Comparison of ENCODE assay signal across 11 cellular contexts in the genomic region with DNA sequence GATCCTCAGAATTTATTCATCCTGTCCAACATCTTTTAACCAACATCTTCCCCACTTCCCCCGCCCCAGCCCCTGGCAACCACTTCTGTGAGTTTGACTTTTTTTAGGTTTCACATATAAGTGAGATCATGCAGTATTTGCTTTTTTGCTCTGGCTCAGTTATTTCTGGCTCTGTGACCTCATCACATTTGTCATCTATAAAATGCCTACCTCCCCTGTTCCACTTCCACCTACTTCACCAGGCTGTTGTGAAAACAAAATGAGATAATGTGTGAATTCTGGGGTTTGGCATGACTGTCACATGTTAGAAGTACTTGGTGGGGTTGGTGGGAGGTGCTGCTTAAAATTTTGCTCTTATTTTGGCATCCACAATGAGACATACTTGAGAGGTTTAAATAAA. TPM values are rescaled to one million over a fixed set of nuclear protein-coding genes. Genes with fewer than 3 reads are reported as not detected.
A peak's percentile ranks its signal among the peaks of the same experiment; 100 is the strongest.
DNase-seq lines count a peak whose midpoint lies in the region; ATAC-seq, FAIRE-seq and TF ChIP-seq lines count a peak whose summit lies in the region.
"Had no signal": no experiment of that assay in that cellular context is flagged by ENCODE, and none has a peak within 500 bp of the region (broad histone marks: within the 10 kb centered on the region; RNA-seq: fewer than 3 reads in every experiment).

No MANE protein-coding gene starts in this region.

- H3K27me3 ChIP-seq in HepG2 (ENCODE audit: control insufficient read depth in 1 of 2, insufficient read depth in 2 of 2, low read length in 2 of 2), result no peaks in the 10 kb centered on the region
- 0 out of 2 replicates have a peak, but pooled peaks cover 2% of the 10 kb centered on the region for H3K27me3 ChIP-seq in HAP-1 (ENCODE audit: low read depth)

- POLR2A ChIA-PET in HepG2 (lab: Yijun Ruan, JAX), result no interaction called here

- ATAC-seq in GM19395 (IDR thresholded peaks at IDR 0.05; ENCODE audit: unreplicated experiment) (peak; percentile 26), HepG2 (no peak), HG02642 (IDR thresholded peaks at IDR 0.05; ENCODE audit: poor library complexity, unreplicated experiment) (no peak)

- no peak overlapping the region for H3K9ac ChIP-seq in HepG2 (ENCODE audit: insufficient read depth, low read depth, low read length)

- CTCF ChIA-PET in HepG2 (lab: Yijun Ruan, JAX; ENCODE audit: low intra/inter-chr PET ratio, low total read pairs), result no interaction called here

- no peak for FAIRE-seq in HepG2 (lab: Jason Lieb, UNC)

- H2AFZ ChIP-seq in HepG2 (ENCODE audit: low read length), result no peak overlapping the region

- no peak for TF ChIP-seq POLR2A in HepG2 (IDR thresholded peaks at IDR 0.05; ENCODE audit: insufficient read depth in 1 of 2, low read depth in 2 of 2, low read length in 2 of 2)

- intact Hi-C loops in HepG2 (cut with micrococcal nuclease; ENCODE audit: unreplicated experiment), result no loop called here

- no peak for TF ChIP-seq RAD21 in HepG2 (CRISPR knock-in tag; IDR thresholded peaks at IDR 0.05)

- in situ Hi-C loops in HepG2 (cut with HindIII; ENCODE audit: extremely low pct_ligation_motif_present, low pct_unique_long_range_greater_than_20kb) (no loop called here), HAP-1 (cut with MboI; ENCODE audit: low sequenced_read_pairs) (no loop called here)

- H3K4me1 ChIP-seq in HepG2 (ENCODE audit: insufficient read depth, low read length) (peaks cover 11% of the 10 kb centered on the region; the same call in 1 of the 2 replicates), HAP-1 (no peaks in the 10 kb centered on the region)

- WGBS in HepG2 (ENCODE audit: low lambda C conversion rate), result 94% methylated on average over 1 of the region's 1 CpG

- TF ChIP-seq CTCF in fibroblast of mammary gland (conservative IDR thresholded peaks at IDR 0.05; ENCODE audit: control insufficient read depth, insufficient read depth, low read depth, low read length), result no peak
- no peak for TF ChIP-seq CTCF in HepG2 (CRISPR knock-in tag; IDR thresholded peaks at IDR 0.05)

- H4K20me1 ChIP-seq in HepG2 (ENCODE audit: insufficient read depth, low read length), result no peaks in the 10 kb centered on the region

- no peaks in the 10 kb centered on the region for H3K79me2 ChIP-seq in HepG2 (ENCODE audit: insufficient read depth, low read length)

- no peak overlapping the region for H3K27ac ChIP-seq in HepG2 (ENCODE audit: extremely low read length, insufficient read depth, low read length)

- H3K9me3 ChIP-seq in HepG2 (ENCODE audit: low read length), result no peaks in the 10 kb centered on the region
- H3K9me3 ChIP-seq in HAP-1, result no peaks in the 10 kb centered on the region

- no peak overlapping the region for H3K4me2 ChIP-seq in HepG2 (ENCODE audit: low read depth, low read length)

- H3K4me3 ChIP-seq in fibroblast of mammary gland (ENCODE audit: control insufficient read depth, low read depth, low read length) (no peak overlapping the region), HepG2 (replicated peaks in 1 of 3; ENCODE audit: insufficient read depth in 1 of 3, low read depth in 2 of 3, low read length in 3 of 3) (no peak overlapping the region), HAP-1 (no peak overlapping the region)

- peak; percentile 40 for DNase-seq in EH (ENCODE audit: low read depth)
- peak; percentile 49 for DNase-seq in LHCN-M2 (ENCODE audit: low read depth)
- peak; percentile 28 for DNase-seq in fibroblast of mammary gland (ENCODE audit: low read depth)
- no peak for DNase-seq in HPDE6-E6E7 (ENCODE audit: extremely low spot score)
- DNase-seq in HepG2 (ENCODE audit: low spot score), result no peak
- DNase-seq in HAP-1 (ENCODE audit: low spot score in 2 of 2), result no peak
- DNase-seq: GF-D8, NCI-H187, T1000 had no signal

- no TSS peak for BruUV-seq in HepG2 (replicated peaks; lab: Mats Ljungman, UMichigan)

- H3K36me3 ChIP-seq in HepG2 (replicated peaks in 1 of 2; ENCODE audit: control insufficient read depth in 1 of 2, insufficient read depth in 2 of 2, low read length in 2 of 2), result no peaks in the 10 kb centered on the region
- no peaks in the 10 kb centered on the region for H3K36me3 ChIP-seq in HAP-1 (replicated peaks)

- TF ChIP-seq EP300 in HepG2 (IDR thresholded peaks at IDR 0.05; ENCODE audit: low read depth in 2 of 2, low read length in 2 of 2) (no peak), HepG2 (CRISPR knock-in tag; IDR thresholded peaks at IDR 0.05; ENCODE audit: borderline replicate concordance) (no peak)

TF ChIP-seq in HepG2, 621 proteins besides CTCF, POLR2A, EP300 and RAD21:
- no peak for TF ChIP-seq ZNF747 (CRISPR knock-in tag; IDR thresholded peaks at IDR 0.05; ENCODE audit: borderline replicate concordance)
- TF ChIP-seq, protein P1, sequence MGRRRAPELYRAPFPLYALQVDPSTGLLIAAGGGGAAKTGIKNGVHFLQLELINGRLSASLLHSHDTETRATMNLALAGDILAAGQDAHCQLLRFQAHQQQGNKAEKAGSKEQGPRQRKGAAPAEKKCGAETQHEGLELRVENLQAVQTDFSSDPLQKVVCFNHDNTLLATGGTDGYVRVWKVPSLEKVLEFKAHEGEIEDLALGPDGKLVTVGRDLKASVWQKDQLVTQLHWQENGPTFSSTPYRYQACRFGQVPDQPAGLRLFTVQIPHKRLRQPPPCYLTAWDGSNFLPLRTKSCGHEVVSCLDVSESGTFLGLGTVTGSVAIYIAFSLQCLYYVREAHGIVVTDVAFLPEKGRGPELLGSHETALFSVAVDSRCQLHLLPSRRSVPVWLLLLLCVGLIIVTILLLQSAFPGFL (CRISPR knock-in tag; IDR thresholded peaks at IDR 0.05), result no peak
- TF ChIP-seq HNRNPUL1 (IDR thresholded peaks at IDR 0.05; ENCODE audit: low read depth, low read length), result no peak
- TF ChIP-seq, protein P2, sequence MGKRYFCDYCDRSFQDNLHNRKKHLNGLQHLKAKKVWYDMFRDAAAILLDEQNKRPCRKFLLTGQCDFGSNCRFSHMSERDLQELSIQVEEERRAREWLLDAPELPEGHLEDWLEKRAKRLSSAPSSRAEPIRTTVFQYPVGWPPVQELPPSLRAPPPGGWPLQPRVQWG (CRISPR knock-in tag; IDR thresholded peaks at IDR 0.05; ENCODE audit: borderline replicate concordance, low read depth), result no peak
- TF ChIP-seq, protein P3, sequence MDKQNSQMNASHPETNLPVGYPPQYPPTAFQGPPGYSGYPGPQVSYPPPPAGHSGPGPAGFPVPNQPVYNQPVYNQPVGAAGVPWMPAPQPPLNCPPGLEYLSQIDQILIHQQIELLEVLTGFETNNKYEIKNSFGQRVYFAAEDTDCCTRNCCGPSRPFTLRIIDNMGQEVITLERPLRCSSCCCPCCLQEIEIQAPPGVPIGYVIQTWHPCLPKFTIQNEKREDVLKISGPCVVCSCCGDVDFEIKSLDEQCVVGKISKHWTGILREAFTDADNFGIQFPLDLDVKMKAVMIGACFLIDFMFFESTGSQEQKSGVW (CRISPR knock-in tag; IDR thresholded peaks at IDR 0.05; ENCODE audit: borderline replicate concordance), result no peak
- TF ChIP-seq ZFAT (CRISPR knock-in tag; conservative IDR thresholded peaks at IDR 0.05), result no peak
- no peak for TF ChIP-seq SATB2 (CRISPR knock-in tag; IDR thresholded peaks at IDR 0.05)
TF ChIP-seq in HepG2: peak in this region for 0.

RNA-seq across cellular contexts. Expression of a gene that starts 18.4 kb away (rescaled TPM):
- total RNA-seq in LHCN-M2 (2014; rRNA removed), result 24.6 and 28.1 TPM in 2 replicates
- polyA plus RNA-seq in LHCN-M2 (2012), result 11.9 TPM
- 2.9 and 4.9 TPM in 2 replicates for total RNA-seq in HepG2 (2016; rRNA removed; fragmentation: Illumina TruSeq; extraction: Trizol)
- 0.79 and 1.2 TPM in 2 replicates for total RNA-seq in HepG2 (2016; cell fraction: cytosol; rRNA removed; fragmentation: Illumina TruSeq; extraction: Trizol; ENCODE audit: low read depth)
- 3.2 and 4.8 TPM in 2 replicates for total RNA-seq in HepG2 (2016; cell fraction: insoluble cytoplasmic fraction; rRNA removed; fragmentation: Illumina TruSeq; extraction: Trizol)
- 2.1 and 2.5 TPM in 2 replicates for total RNA-seq in HepG2 (2016; cell fraction: membrane; rRNA removed; fragmentation: Illumina TruSeq; extraction: Trizol)
- total RNA-seq in HepG2 (2016; cell fraction: nucleus; rRNA removed; fragmentation: Illumina TruSeq; extraction: Trizol), result 7.4 and 8.0 TPM in 2 replicates
- polyA plus RNA-seq in HepG2 (2011; rRNA removed), result 2.6 and 3.5 TPM in 2 replicates
- polyA plus RNA-seq in HepG2 (2011; cell fraction: cytosol; rRNA removed), result 3.1 and 5.9 TPM in 2 replicates
- polyA plus RNA-seq in HepG2 (2011; cell fraction: nucleus; rRNA removed), result 6.0 and 6.9 TPM in 2 replicates
- polyA plus RNA-seq in HepG2 (2012), result 1.3 and 1.7 TPM in 2 replicates
- polyA plus RNA-seq in HepG2 (2016; cell fraction: cytosol; fragmentation: Illumina TruSeq; extraction: Trizol; ENCODE audit: low read depth), result 0.36 and 0.60 TPM in 2 replicates
- polyA plus RNA-seq in HepG2 (2016; cell fraction: insoluble cytoplasmic fraction; fragmentation: Illumina TruSeq; extraction: Trizol; ENCODE audit: low read depth), result 2.6 TPM in 2 replicates
- 1.4 and 1.5 TPM in 2 replicates for polyA plus RNA-seq in HepG2 (2016; cell fraction: membrane; fragmentation: Illumina TruSeq; extraction: Trizol; ENCODE audit: low read depth)
- polyA plus RNA-seq in HepG2 (2016; cell fraction: nucleus; fragmentation: Illumina TruSeq; extraction: Trizol; ENCODE audit: insufficient read depth, low read depth), result 5.5 and 6.1 TPM in 2 replicates
- polyA minus RNA-seq in HepG2 (2011; rRNA and poly(A)+ RNA removed; ENCODE audit: low replicate concordance), result 1.1 and 11.2 TPM in 2 replicates
- polyA minus RNA-seq in HepG2 (2011; cell fraction: cytosol; rRNA and poly(A)+ RNA removed), result 2.0 and 2.2 TPM in 2 replicates
- polyA minus RNA-seq in HepG2 (2011; cell fraction: nucleus; rRNA and poly(A)+ RNA removed), result 12.7 and 14.0 TPM in 2 replicates

Comparison
In these comparisons a context has a peak if more than half of its experiments do, and no peak if none do; other contexts are left out.
1. DNase-seq: peak in EH (single experiment), LHCN-M2 (single experiment) and fibroblast of mammary gland (single experiment); none in HPDE6-E6E7 (single experiment), HepG2 (single experiment) and HAP-1 (0 of 2).